Comparison of ENCODE assay signal across 1 cellular context in the genomic region with DNA sequence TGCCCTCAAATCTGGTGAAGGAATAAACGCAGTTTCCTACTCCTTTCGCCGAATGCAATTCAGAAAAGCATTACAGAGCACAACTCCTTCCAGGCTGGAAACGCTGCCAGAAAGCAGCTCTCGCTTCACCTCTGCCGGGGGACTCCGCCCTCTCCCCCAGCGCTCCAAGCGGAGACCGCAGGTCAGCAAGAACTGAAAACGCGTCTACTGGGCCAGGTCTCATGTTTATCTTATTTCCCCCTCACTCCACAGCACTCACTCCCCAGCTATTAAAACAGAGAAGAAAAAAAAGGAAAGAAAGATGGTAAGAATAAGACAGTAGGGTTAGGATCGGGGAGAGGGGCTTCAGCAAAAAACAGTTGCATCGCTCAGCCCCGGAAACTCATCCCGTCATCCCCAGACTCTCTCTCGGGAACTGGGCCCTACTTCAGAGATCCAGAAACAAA.
TF ChIP-seq lines count a peak whose summit lies in the region.

No MANE protein-coding gene starts in this region.

TF ChIP-seq in HepG2, 621 proteins besides CTCF, POLR2A, EP300 and RAD21 (continued from another document):
- TF ChIP-seq, protein P1, sequence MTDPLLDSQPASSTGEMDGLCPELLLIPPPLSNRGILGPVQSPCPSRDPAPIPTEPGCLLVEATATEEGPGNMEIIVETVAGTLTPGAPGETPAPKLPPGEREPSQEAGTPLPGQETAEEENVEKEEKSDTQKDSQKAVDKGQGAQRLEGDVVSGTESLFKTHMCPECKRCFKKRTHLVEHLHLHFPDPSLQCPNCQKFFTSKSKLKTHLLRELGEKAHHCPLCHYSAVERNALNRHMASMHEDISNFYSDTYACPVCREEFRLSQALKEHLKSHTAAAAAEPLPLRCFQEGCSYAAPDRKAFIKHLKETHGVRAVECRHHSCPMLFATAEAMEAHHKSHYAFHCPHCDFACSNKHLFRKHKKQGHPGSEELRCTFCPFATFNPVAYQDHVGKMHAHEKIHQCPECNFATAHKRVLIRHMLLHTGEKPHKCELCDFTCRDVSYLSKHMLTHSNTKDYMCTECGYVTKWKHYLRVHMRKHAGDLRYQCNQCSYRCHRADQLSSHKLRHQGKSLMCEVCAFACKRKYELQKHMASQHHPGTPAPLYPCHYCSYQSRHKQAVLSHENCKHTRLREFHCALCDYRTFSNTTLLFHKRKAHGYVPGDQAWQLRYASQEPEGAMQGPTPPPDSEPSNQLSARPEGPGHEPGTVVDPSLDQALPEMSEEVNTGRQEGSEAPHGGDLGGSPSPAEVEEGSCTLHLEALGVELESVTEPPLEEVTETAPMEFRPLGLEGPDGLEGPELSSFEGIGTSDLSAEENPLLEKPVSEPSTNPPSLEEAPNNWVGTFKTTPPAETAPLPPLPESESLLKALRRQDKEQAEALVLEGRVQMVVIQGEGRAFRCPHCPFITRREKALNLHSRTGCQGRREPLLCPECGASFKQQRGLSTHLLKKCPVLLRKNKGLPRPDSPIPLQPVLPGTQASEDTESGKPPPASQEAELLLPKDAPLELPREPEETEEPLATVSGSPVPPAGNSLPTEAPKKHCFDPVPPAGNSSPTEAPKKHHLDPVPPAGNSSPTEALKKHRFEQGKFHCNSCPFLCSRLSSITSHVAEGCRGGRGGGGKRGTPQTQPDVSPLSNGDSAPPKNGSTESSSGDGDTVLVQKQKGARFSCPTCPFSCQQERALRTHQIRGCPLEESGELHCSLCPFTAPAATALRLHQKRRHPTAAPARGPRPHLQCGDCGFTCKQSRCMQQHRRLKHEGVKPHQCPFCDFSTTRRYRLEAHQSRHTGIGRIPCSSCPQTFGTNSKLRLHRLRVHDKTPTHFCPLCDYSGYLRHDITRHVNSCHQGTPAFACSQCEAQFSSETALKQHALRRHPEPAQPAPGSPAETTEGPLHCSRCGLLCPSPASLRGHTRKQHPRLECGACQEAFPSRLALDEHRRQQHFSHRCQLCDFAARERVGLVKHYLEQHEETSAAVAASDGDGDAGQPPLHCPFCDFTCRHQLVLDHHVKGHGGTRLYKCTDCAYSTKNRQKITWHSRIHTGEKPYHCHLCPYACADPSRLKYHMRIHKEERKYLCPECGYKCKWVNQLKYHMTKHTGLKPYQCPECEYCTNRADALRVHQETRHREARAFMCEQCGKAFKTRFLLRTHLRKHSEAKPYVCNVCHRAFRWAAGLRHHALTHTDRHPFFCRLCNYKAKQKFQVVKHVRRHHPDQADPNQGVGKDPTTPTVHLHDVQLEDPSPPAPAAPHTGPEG (CRISPR knock-in tag; IDR thresholded peaks at IDR 0.05), result 0 out of 2 replicates have a peak, but pooled peaks have one; percentile 17
- TF ChIP-seq HNRNPUL1 (IDR thresholded peaks at IDR 0.05; ENCODE audit: low read depth, low read length), result no peak
- peak; percentile 43; the same call in 1 of the 2 replicates for TF ChIP-seq SALL2 (CRISPR knock-in tag; IDR thresholded peaks at IDR 0.05)
- TF ChIP-seq, protein P2, sequence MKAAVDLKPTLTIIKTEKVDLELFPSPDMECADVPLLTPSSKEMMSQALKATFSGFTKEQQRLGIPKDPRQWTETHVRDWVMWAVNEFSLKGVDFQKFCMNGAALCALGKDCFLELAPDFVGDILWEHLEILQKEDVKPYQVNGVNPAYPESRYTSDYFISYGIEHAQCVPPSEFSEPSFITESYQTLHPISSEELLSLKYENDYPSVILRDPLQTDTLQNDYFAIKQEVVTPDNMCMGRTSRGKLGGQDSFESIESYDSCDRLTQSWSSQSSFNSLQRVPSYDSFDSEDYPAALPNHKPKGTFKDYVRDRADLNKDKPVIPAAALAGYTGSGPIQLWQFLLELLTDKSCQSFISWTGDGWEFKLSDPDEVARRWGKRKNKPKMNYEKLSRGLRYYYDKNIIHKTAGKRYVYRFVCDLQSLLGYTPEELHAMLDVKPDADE (CRISPR knock-in tag; IDR thresholded peaks at IDR 0.05), result no peak
- TF ChIP-seq NR2F6 (IDR thresholded peaks at IDR 0.05), result 0 out of 2 replicates have a peak, but pooled peaks have one; percentile 11
- TF ChIP-seq NR2F6 (CRISPR knock-in tag; IDR thresholded peaks at IDR 0.05), result no peak
- TF ChIP-seq CAMTA2 (CRISPR knock-in tag; IDR thresholded peaks at IDR 0.05; ENCODE audit: borderline replicate concordance), result 0 out of 2 replicates have a peak, but pooled peaks have one; percentile 16
- TF ChIP-seq MBD4 (IDR thresholded peaks at IDR 0.05; ENCODE audit: borderline replicate concordance, low read length), result no peak; the same call in 1 of the 2 replicates
- peak; percentile 25 for TF ChIP-seq ZNF18 (CRISPR knock-in tag; IDR thresholded peaks at IDR 0.05; ENCODE audit: insufficient replicate concordance)
- 0 out of 2 replicates have a peak, but pooled peaks have one; percentile 30 for TF ChIP-seq ZNF17 (CRISPR knock-in tag; IDR thresholded peaks at IDR 0.05)
- TF ChIP-seq GZF1 (CRISPR knock-in tag; IDR thresholded peaks at IDR 0.05), result 0 out of 2 replicates have a peak, but pooled peaks have one; percentile 26
- TF ChIP-seq NFKBIZ (CRISPR knock-in tag; IDR thresholded peaks at IDR 0.05), result no peak
- no peak for TF ChIP-seq PLSCR1 (CRISPR knock-in tag; IDR thresholded peaks at IDR 0.05; ENCODE audit: borderline replicate concordance)
- no peak for TF ChIP-seq MBNL3 (CRISPR knock-in tag; conservative IDR thresholded peaks at IDR 0.05)
- TF ChIP-seq SIN3B (IDR thresholded peaks at IDR 0.05; ENCODE audit: low read length), result no peak
- TF ChIP-seq ZFP36 (IDR thresholded peaks at IDR 0.05; ENCODE audit: borderline replicate concordance, low read depth, low read length, partially characterized antibody), result no peak
- TF ChIP-seq SOX5 (CRISPR knock-in tag; IDR thresholded peaks at IDR 0.05; ENCODE audit: borderline replicate concordance), result no peak
- TF ChIP-seq NBN (conservative IDR thresholded peaks at IDR 0.05), result no peak
- TF ChIP-seq ZNF772 (CRISPR knock-in tag; IDR thresholded peaks at IDR 0.05), result no peak
TF ChIP-seq in HepG2: peak in this region for 24.
